Comparison of ENCODE assay signal across 19 cellular contexts in genomic region chr3:111617912-111618601, GRCh38. TPM values are rescaled to one million over a fixed set of nuclear protein-coding genes. Genes with fewer than 3 reads are reported as not detected.
DNase-seq lines count a peak whose midpoint lies in the region; ATAC-seq and TF ChIP-seq lines count a peak whose summit lies in the region.
"Had no signal": no experiment of that assay in that cellular context is flagged by ENCODE, and none has a peak within 500 bp of the region (broad histone marks: within the 10 kb centered on the region; RNA-seq: fewer than 3 reads in every experiment).

No MANE protein-coding gene starts in this region.

- H3K27ac Mint-ChIP-seq in activated CD4-positive, alpha-beta memory T cell treated with anti-CD3 and anti-CD28 coated beads for 36 hours: peak overlapping the region; percentile 92
- H3K27ac Mint-ChIP-seq in stimulated activated naive CD8-positive, alpha-beta T cell treated with anti-CD3 and anti-CD28 coated beads, Interleukin-15, amount 100 ng/mL, for 72 hours: peak overlapping the region in 1 of 2 donors; percentile 83

- peaks cover 13% of the 10 kb centered on the region for H3K36me3 Mint-ChIP-seq in activated CD4-positive, alpha-beta memory T cell treated with anti-CD3 and anti-CD28 coated beads for 36 hours

- WGBS in adrenal gland, 4 donors: 82 to 90% (median 88%) methylated on average over 5 of the region's 5 CpGs

- no peaks in the 10 kb centered on the region for H3K9me3 ChIP-seq in adrenal gland (replicated peaks in 1 of 3)
- H3K9me3 ChIP-seq: stomach, vagina had no signal

- no peaks in the 10 kb centered on the region for H3K27me3 ChIP-seq in adrenal gland
- H3K27me3 ChIP-seq: stomach, vagina had no signal

- no peak for TF ChIP-seq POLR2A in adrenal gland (IDR thresholded peaks at IDR 0.05)

- H3K27me3 Mint-ChIP-seq in activated CD4-positive, alpha-beta memory T cell treated with anti-CD3 and anti-CD28 coated beads for 36 hours: no peaks in the 10 kb centered on the region
- no peaks in the 10 kb centered on the region for H3K27me3 Mint-ChIP-seq in stimulated activated naive CD8-positive, alpha-beta T cell treated with anti-CD3 and anti-CD28 coated beads, Interleukin-15, amount 100 ng/mL, for 72 hours

- no peak overlapping the region for H3K27ac ChIP-seq in adrenal gland
- H3K27ac ChIP-seq: stomach, vagina had no signal

- POLR2A ChIA-PET in activated CD4-positive, alpha-beta memory T cell treated with anti-CD3 and anti-CD28 coated beads for 36 hours (lab: Charles Lee): interaction anchor here (1.5 to 6.2 kb wide), 6 partner anchors 14 to 71 kb away, joined by 5 to 115 read pairs (median 22); partner anchors contain the start of gene ZBED2

- no peaks in the 10 kb centered on the region for H3K4me1 ChIP-seq in adrenal gland (replicated peaks in 1 of 2)
- H3K4me1 ChIP-seq: stomach, vagina had no signal

- no peak for ATAC-seq in stimulated activated naive CD8-positive, alpha-beta T cell treated with anti-CD3 and anti-CD28 coated beads, Interleukin-15, amount 100 ng/mL, for 72 hours
- no peak for ATAC-seq in GM21717 (IDR thresholded peaks at IDR 0.05; ENCODE audit: unreplicated experiment)
- ATAC-seq: HCT116, left cardiac atrium, Panc1 had no signal

- CTCF ChIA-PET in activated CD4-positive, alpha-beta memory T cell treated with anti-CD3 and anti-CD28 coated beads for 36 hours (lab: Charles Lee): interaction anchor here (1.0 to 7.4 kb wide), 13 partner anchors 15 to 364 kb away, joined by 3 to 128 read pairs (median 16); partner anchors contain the start of genes CD96 and ZBED2

- TF ChIP-seq CTCF in epithelial cell of esophagus (IDR thresholded peaks at IDR 0.05; ENCODE audit: insufficient read depth, low read depth, low read length, missing control alignments): no peak
- TF ChIP-seq CTCF in adrenal gland (IDR thresholded peaks at IDR 0.05): no peak

- peak overlapping the region; percentile 16 for H3K4me3 Mint-ChIP-seq in activated CD4-positive, alpha-beta memory T cell treated with anti-CD3 and anti-CD28 coated beads for 36 hours
- H3K4me3 Mint-ChIP-seq in stimulated activated naive CD8-positive, alpha-beta T cell treated with anti-CD3 and anti-CD28 coated beads, Interleukin-15, amount 100 ng/mL, for 72 hours: peak overlapping the region; percentile 9 to 43

- H3K36me3 ChIP-seq in adrenal gland (replicated peaks in 1 of 2): no peaks in the 10 kb centered on the region
- H3K36me3 ChIP-seq: stomach, vagina had no signal

- intact Hi-C loops in activated CD4-positive, alpha-beta memory T cell treated with anti-CD3 and anti-CD28 coated beads for 36 hours (cut with micrococcal nuclease): loop anchor here (2.0 to 10.0 kb wide), 5 partner anchors 306 to 803 kb away; partner anchors contain the start of genes ABHD10, GCSAM and NECTIN3
- intact Hi-C loops in adrenal gland (cut with DNase I): no loop called here

- DNase-seq in activated naive CD4-positive, alpha-beta T cell treated with Interleukin-2 at 50 U/mL for 16 hours: peak; percentile 14
- DNase-seq in activated naive CD4-positive, alpha-beta T cell treated with anti-CD3 and anti-CD28 coated beads, Interleukin-2, amount 50 U/mL, for 16 hours: no peak
- peak; percentile 46 for DNase-seq in activated CD4-positive, alpha-beta memory T cell treated with anti-CD3 and anti-CD28 coated beads for 36 hours
- peak; percentile 12 for DNase-seq in epithelial cell of esophagus (ENCODE audit: low read depth)
- no peak for DNase-seq in stimulated activated naive CD8-positive, alpha-beta T cell treated with anti-CD3 and anti-CD28 coated beads, Interleukin-15, amount 100 ng/mL, for 72 hours
- DNase-seq in adrenal gland: no peak
- DNase-seq in HuH-7.5 (ENCODE audit: low spot score): no peak
- DNase-seq: Calu3, GF-D8, hippocampal formation, left cardiac atrium, NCI-H1048, NCI-H69, stomach had no signal

- peaks cover 62% of the 10 kb centered on the region for H3K4me1 Mint-ChIP-seq in activated CD4-positive, alpha-beta memory T cell treated with anti-CD3 and anti-CD28 coated beads for 36 hours (ENCODE audit: low read depth)
- peaks cover 80% of the 10 kb centered on the region for H3K4me1 Mint-ChIP-seq in stimulated activated naive CD8-positive, alpha-beta T cell treated with anti-CD3 and anti-CD28 coated beads, Interleukin-15, amount 100 ng/mL, for 72 hours

- no peak overlapping the region for H3K4me3 ChIP-seq in epithelial cell of esophagus (ENCODE audit: low read length)
- H3K4me3 ChIP-seq in adrenal gland: no peak overlapping the region
- H3K4me3 ChIP-seq: skin epidermis, stomach, vagina had no signal

- no peaks in the 10 kb centered on the region for H3K9me3 Mint-ChIP-seq in activated CD4-positive, alpha-beta memory T cell treated with anti-CD3 and anti-CD28 coated beads for 36 hours
- H3K9me3 Mint-ChIP-seq in stimulated activated naive CD8-positive, alpha-beta T cell treated with anti-CD3 and anti-CD28 coated beads, Interleukin-15, amount 100 ng/mL, for 72 hours: peaks cover 0 to 13% of the 10 kb centered on the region in 2 donors

RNA-seq across cellular contexts. Expression of gene ZBED2, which starts 22.9 kb away (rescaled TPM):
- 100 to 1,000 TPM; 609 to 610 TPM for total RNA-seq in activated CD4-positive, alpha-beta memory T cell treated with anti-CD3 and anti-CD28 coated beads for 36 hours
- total RNA-seq in adrenal gland: under 1 TPM in 1 of 8 donors, not detected in 7; 0.11 TPM
- not detected for polyA plus RNA-seq in adrenal gland
- total RNA-seq: left cardiac atrium, stomach had no signal

RNA-seq across cellular contexts. Expression of gene PLCXD2, which starts 56.4 kb away (rescaled TPM):
- 1 to 10 TPM; 6.8 to 6.9 TPM for total RNA-seq in activated CD4-positive, alpha-beta memory T cell treated with anti-CD3 and anti-CD28 coated beads for 36 hours
- under 1 TPM; 0.19 to 0.77 (median 0.39) TPM for total RNA-seq in adrenal gland
- under 1 TPM; 0.07 to 0.44 (median 0.16) TPM for polyA plus RNA-seq in adrenal gland

Comparison
In these comparisons a context has a peak if more than half of its experiments do, and no peak if none do; other contexts are left out.
1. DNase-seq: peak in activated naive CD4-positive, alpha-beta T cell treated with Interleukin-2 at 50 U/mL for 16 hours (single experiment), activated CD4-positive, alpha-beta memory T cell treated with anti-CD3 and anti-CD28 coated beads for 36 hours (single experiment) and epithelial cell of esophagus (single experiment); none in activated naive CD4-positive, alpha-beta T cell treated with anti-CD3 and anti-CD28 coated beads, Interleukin-2, amount 50 U/mL, for 16 hours (single experiment), stimulated activated naive CD8-positive, alpha-beta T cell treated with anti-CD3 and anti-CD28 coated beads, Interleukin-15, amount 100 ng/mL, for 72 hours (0 of 2), adrenal gland (0 of 7) and HuH-7.5 (single experiment).
2. RNA of gene ZBED2, which starts 22.9 kb away (total RNA-seq): 609 to 610 TPM in activated CD4-positive, alpha-beta memory T cell treated with anti-CD3 and anti-CD28 coated beads for 36 hours; 0.11 TPM in adrenal gland; every median in the first group is over 100 times any median in the second.
3. RNA of gene PLCXD2, which starts 56.4 kb away (total RNA-seq): 6.8 to 6.9 TPM in activated CD4-positive, alpha-beta memory T cell treated with anti-CD3 and anti-CD28 coated beads for 36 hours; 0.19 to 0.77 TPM in adrenal gland; every median in the first group is over 4 times any median in the second.